ENCODE assay signal across 9 cellular contexts in genomic region chr1:59290173-59290954, GRCh38. TPM values are rescaled to one million over a fixed set of nuclear protein-coding genes. Genes with fewer than 3 reads are reported as not detected.
DNase-seq lines count a peak whose midpoint lies in the region; ATAC-seq, FAIRE-seq and TF ChIP-seq lines count a peak whose summit lies in the region.
"Had no signal": no experiment of that assay in that cellular context is flagged by ENCODE, and none has a peak within 500 bp of the region (broad histone marks: within the 10 kb centered on the region; RNA-seq: fewer than 3 reads in every experiment).

No MANE protein-coding gene starts in this region.

- no peak for FAIRE-seq in astrocyte (lab: Jason Lieb, UNC)

- H3K27me3 ChIP-seq in astrocyte (ENCODE audit: insufficient read depth, low read length) (no peaks in the 10 kb centered on the region), right lobe of liver (no peaks in the 10 kb centered on the region)
- H3K27me3 ChIP-seq: SJSA1 had no signal

- H3K27me3 Mint-ChIP-seq in astrocyte (ENCODE audit: low read depth, unreplicated experiment): no peaks in the 10 kb centered on the region

- H3K27ac Mint-ChIP-seq in astrocyte (ENCODE audit: unreplicated experiment): no peak overlapping the region

- no peaks in the 10 kb centered on the region for H4K20me1 ChIP-seq in astrocyte (ENCODE audit: insufficient read depth, low read length)

- H3K4me3 ChIP-seq in astrocyte (ENCODE audit: insufficient read depth, low read depth, low read length) (no peak overlapping the region), right lobe of liver (no peak overlapping the region)
- H3K4me3 ChIP-seq: SJSA1 had no signal

- H3K4me1 ChIP-seq in astrocyte (ENCODE audit: insufficient read depth, low read length) (no peaks in the 10 kb centered on the region), right lobe of liver (peaks cover 0 to 25% (median 7%) of the 10 kb centered on the region in 4 donors)
- H3K4me1 ChIP-seq: SJSA1 had no signal

- H3K27ac ChIP-seq in astrocyte (ENCODE audit: low read depth, low read length) (no peak overlapping the region), right lobe of liver (no peak overlapping the region)
- H3K27ac ChIP-seq: SJSA1 had no signal

- peak; percentile 33 for TF ChIP-seq CTCF in astrocyte (IDR thresholded peaks at IDR 0.05; ENCODE audit: insufficient read depth, low read depth, low read length)
- TF ChIP-seq CTCF in right lobe of liver (IDR thresholded peaks at IDR 0.05): peak; percentile 49 to 71 (median 57)
- TF ChIP-seq CTCF in omental fat pad (IDR thresholded peaks at IDR 0.05): no peak

- H3K4me3 Mint-ChIP-seq in astrocyte (ENCODE audit: unreplicated experiment): no peak overlapping the region

- H3K36me3 Mint-ChIP-seq in astrocyte (ENCODE audit: low read depth, unreplicated experiment): no peaks in the 10 kb centered on the region

- H3K4me1 Mint-ChIP-seq in astrocyte (ENCODE audit: low read depth, unreplicated experiment): no peaks in the 10 kb centered on the region

- H3K4me2 ChIP-seq in astrocyte (ENCODE audit: low read length): no peak overlapping the region

- H3K9me3 Mint-ChIP-seq in astrocyte (ENCODE audit: unreplicated experiment): no peaks in the 10 kb centered on the region

- WGBS in right lobe of liver (ENCODE audit: insufficient coverage, low coverage, low lambda C conversion rate, missing lambda C conversion rate): 47% methylated on average over 9 of the region's 9 CpGs

- no peak overlapping the region for H3K9ac ChIP-seq in astrocyte (ENCODE audit: low read length)

- intact Hi-C loops in right lobe of liver (cut with DNase I): no loop called here

- DNase-seq in AG20443 (ENCODE audit: low spot score) (peak; percentile 22), NCI-H1694 treated with DMSO at 0.1 percent for 48 hours (lab: John Stamatoyannopoulos, UW) (peak; percentile 30), astrocyte (ENCODE audit: low read depth) (peak; percentile 38), right lobe of liver (peak; percentile 60 to 73 (median 67)), omental fat pad (ENCODE audit: low spot score) (no peak)
- no peak for DNase-seq in central memory CD4-positive, alpha-beta T cell

- TF ChIP-seq POLR2A in right lobe of liver (IDR thresholded peaks at IDR 0.05): no peak

- no peaks in the 10 kb centered on the region for H3K79me2 ChIP-seq in astrocyte (ENCODE audit: insufficient read depth, low read length)

- H2AFZ ChIP-seq in astrocyte (ENCODE audit: low read depth, low read length): no peak overlapping the region

- H3K36me3 ChIP-seq in astrocyte (ENCODE audit: insufficient read depth, low read length) (no peaks in the 10 kb centered on the region), right lobe of liver (no peaks in the 10 kb centered on the region)
- H3K36me3 ChIP-seq: SJSA1 had no signal

- H3K9me3 ChIP-seq in astrocyte (ENCODE audit: insufficient read depth, low read depth, low read length) (no peaks in the 10 kb centered on the region), right lobe of liver (no peaks in the 10 kb centered on the region)
- H3K9me3 ChIP-seq: SJSA1 had no signal

- ATAC-seq in GM18502 (IDR thresholded peaks at IDR 0.05; ENCODE audit: poor library complexity, unreplicated experiment) (peak; percentile 83), HG02759 (IDR thresholded peaks at IDR 0.05; ENCODE audit: unreplicated experiment) (peak; percentile 85), right lobe of liver (peak; percentile 69 to 81 (median 77)), omental fat pad (ENCODE audit: low FRiP score) (no peak)

RNA-seq across cellular contexts. Expression of gene FGGY, which starts 6.5 kb away (rescaled TPM):
- total RNA-seq in astrocyte (6.8 and 8.3 TPM in 2 replicates), right lobe of liver (10 to 100 TPM; 45.5 to 84.2 (median 58.7) TPM), omental fat pad (10 to 100 TPM in 3 of 4 donors, 1 to 10 TPM in 1; 4.9 to 20.6 (median 10.7) TPM)

Comparison
In these comparisons a context has a peak if more than half of its experiments do, and no peak if none do; other contexts are left out.
1. DNase-seq: peak in AG20443 (single experiment), NCI-H1694 treated with DMSO at 0.1 percent for 48 hours (single experiment), astrocyte (single experiment) and right lobe of liver (3 of 3); none in central memory CD4-positive, alpha-beta T cell (single experiment) and omental fat pad (single experiment).
2. CTCF ChIP-seq: peak in astrocyte (single experiment) and right lobe of liver (4 of 4); none in omental fat pad (0 of 3).